Comparison of ENCODE assay signal across 10 cellular contexts in genomic region chr3:194930439-194931204, GRCh38.
A peak's percentile ranks its signal among the peaks of the same experiment; 100 is the strongest.
DNase-seq lines count a peak whose midpoint lies in the region; ATAC-seq and TF ChIP-seq lines count a peak whose summit lies in the region.
"Had no signal": no experiment of that assay in that cellular context is flagged by ENCODE, and none has a peak within 500 bp of the region (broad histone marks: within the 10 kb centered on the region; RNA-seq: fewer than 3 reads in every experiment).

No MANE protein-coding gene starts in this region.

- no peaks in the 10 kb centered on the region for H3K27me3 Mint-ChIP-seq in chondrocyte (ENCODE audit: low read depth)

- no peaks in the 10 kb centered on the region for H3K36me3 ChIP-seq in left lung

- DNase-seq in MV-4-11 (lab: John Stamatoyannopoulos, UW) (peak; percentile 93), chondrocyte (ENCODE audit: low spot score) (no peak), left lung (no peak), ureter (ENCODE audit: low spot score) (peak; percentile 42), DMS 273 (lab: John Stamatoyannopoulos, UW; ENCODE audit: unreplicated experiment) (no peak)
- no peak for DNase-seq in stimulated activated CD4-positive, alpha-beta T cell treated with anti-CD3 and anti-CD28 coated beads, Interleukin-4, amount 100 ng/mL, for 1 hour
- DNase-seq: naive B cell, T-helper 1 cell had no signal

- H3K27ac Mint-ChIP-seq in chondrocyte (ENCODE audit: unreplicated experiment) = peak overlapping the region; percentile 93

- no peak for TF ChIP-seq CTCF in chondrocyte (IDR thresholded peaks at IDR 0.05)
- TF ChIP-seq CTCF in left lung (IDR thresholded peaks at IDR 0.05) = no peak

- no peaks in the 10 kb centered on the region for H3K27me3 ChIP-seq in left lung

- H3K9me3 Mint-ChIP-seq in chondrocyte (ENCODE audit: low read depth) = no peaks in the 10 kb centered on the region

- peaks cover 0 to 5% of the 10 kb centered on the region in 2 donors for H3K9me3 ChIP-seq in left lung

- intact Hi-C loops in left lung (cut with DNase I) = loop anchor here in 1 of 2 donors (10.0 kb wide), 1 partner anchor 174 kb away; no protein-coding TSS in a partner anchor

- no peak overlapping the region for H3K4me3 ChIP-seq in left lung

- peak overlapping the region in 1 of 2 donors; percentile 65 for H3K27ac ChIP-seq in left lung

- peaks cover 45% of the 10 kb centered on the region for H3K4me1 Mint-ChIP-seq in chondrocyte (ENCODE audit: low read depth)

- peak; percentile 53 for ATAC-seq in left lung
- ATAC-seq in HG02798 (IDR thresholded peaks at IDR 0.05; ENCODE audit: poor library complexity, unreplicated experiment) = no peak
- ATAC-seq in GM21723 (IDR thresholded peaks at IDR 0.05; ENCODE audit: unreplicated experiment) = no peak

- peaks cover 1% of the 10 kb centered on the region for H3K36me3 Mint-ChIP-seq in chondrocyte (ENCODE audit: low read depth)

- no peak overlapping the region for H3K4me3 Mint-ChIP-seq in chondrocyte (ENCODE audit: unreplicated experiment)
- H3K4me3 Mint-ChIP-seq: naive B cell had no signal

- H3K4me1 ChIP-seq in left lung = peaks cover 0 to 41% of the 10 kb centered on the region in 2 donors

Comparison
In these comparisons a context has a peak if more than half of its experiments do, and no peak if none do; other contexts are left out.
1. DNase-seq: peak in MV-4-11 (single experiment) and ureter (single experiment); none in chondrocyte (single experiment), left lung (0 of 2), DMS 273 (single experiment) and stimulated activated CD4-positive, alpha-beta T cell treated with anti-CD3 and anti-CD28 coated beads, Interleukin-4, amount 100 ng/mL, for 1 hour (single experiment).